ENCODE assay signal across 8 cellular contexts in the genomic region with DNA sequence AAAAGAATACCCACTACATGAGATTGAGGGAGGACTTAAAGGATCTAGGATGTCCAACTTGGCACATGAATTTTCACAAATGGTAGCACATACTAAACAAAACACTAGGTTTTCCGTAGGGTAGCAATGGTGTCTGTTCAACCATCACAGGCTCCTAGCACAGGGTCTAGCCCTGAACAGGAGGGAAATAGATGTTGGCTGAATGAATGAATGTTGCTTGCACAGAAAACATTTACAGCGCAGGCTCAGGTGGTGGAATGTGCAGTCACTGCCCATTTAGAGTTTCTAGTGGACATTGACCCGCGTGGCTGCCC. TPM values are rescaled to one million over a fixed set of nuclear protein-coding genes. Genes with fewer than 3 reads are reported as not detected.
DNase-seq lines count a peak whose midpoint lies in the region; ATAC-seq, FAIRE-seq and TF ChIP-seq lines count a peak whose summit lies in the region.

No MANE protein-coding gene starts in this region.

- TF ChIP-seq POLR2A in NB4 (IDR thresholded peaks at IDR 0.05; ENCODE audit: extremely low read depth, insufficient read length) (no peak), GM12891 (IDR thresholded peaks at IDR 0.05; ENCODE audit: low read depth, low read length) (no peak)

- TF ChIP-seq CTCF in GM12864 (IDR thresholded peaks at IDR 0.05; ENCODE audit: low read depth, low read length, missing control alignments) (no peak), NB4 (IDR thresholded peaks at IDR 0.05; ENCODE audit: low read depth, low read length) (no peak)

- H3K27ac ChIP-seq in epithelial cell of prostate, result peak overlapping the region; percentile 75

- peak overlapping the region; percentile 89 for H3K4me3 ChIP-seq in GM12864 (ENCODE audit: low read depth, low read length)
- H3K4me3 ChIP-seq in NB4 (ENCODE audit: low read depth, low read length), result peak overlapping the region; percentile 77
- H3K4me3 ChIP-seq in skeletal muscle cell (ENCODE audit: low read depth, low read length), result peak overlapping the region; percentile 76

- DNase-seq in GM12864 (ENCODE audit: low read depth) (no peak), NB4 (ENCODE audit: low read depth) (no peak), epithelial cell of prostate (ENCODE audit: low read depth, low spot score) (no peak), skeletal muscle cell (ENCODE audit: low read depth) (no peak), GM12891 (ENCODE audit: insufficient read length, low spot score) (no peak), dedifferentiated amniotic fluid mesenchymal stem cell (ENCODE audit: extremely low spot score) (no peak)
- DNase-seq in activated CD4-positive, CD25-positive, alpha-beta regulatory T cell (lab: John Stamatoyannopoulos, UW), result no peak

- ATAC-seq in GM21825 (IDR thresholded peaks at IDR 0.05; ENCODE audit: unreplicated experiment), result peak; percentile 9

- no peak for FAIRE-seq in GM12891 (lab: Jason Lieb, UNC)

TF ChIP-seq in GM12891, 5 proteins besides CTCF, POLR2A, EP300 and RAD21:
- TF ChIP-seq SPI1 (IDR thresholded peaks at IDR 0.05; ENCODE audit: low read depth, low read length), result no peak
- TF ChIP-seq PAX5 (IDR thresholded peaks at IDR 0.05; ENCODE audit: insufficient read depth, low read length, severe bottlenecking), result no peak
- no peak for TF ChIP-seq POU2F2 (IDR thresholded peaks at IDR 0.05; ENCODE audit: low read depth, low read length)
- no peak for TF ChIP-seq TAF1 (IDR thresholded peaks at IDR 0.05; ENCODE audit: low read depth, low read length)
- no peak for TF ChIP-seq POLR2AphosphoS5 (IDR thresholded peaks at IDR 0.05; ENCODE audit: low read depth, low read length)

RNA-seq across cellular contexts. Expression of a gene that starts 1.9 kb away (rescaled TPM):
- polyA plus RNA-seq in GM12891 (2012; ENCODE audit: low read depth, missing spikeins), result 77.0 TPM
